In the genomic region with DNA sequence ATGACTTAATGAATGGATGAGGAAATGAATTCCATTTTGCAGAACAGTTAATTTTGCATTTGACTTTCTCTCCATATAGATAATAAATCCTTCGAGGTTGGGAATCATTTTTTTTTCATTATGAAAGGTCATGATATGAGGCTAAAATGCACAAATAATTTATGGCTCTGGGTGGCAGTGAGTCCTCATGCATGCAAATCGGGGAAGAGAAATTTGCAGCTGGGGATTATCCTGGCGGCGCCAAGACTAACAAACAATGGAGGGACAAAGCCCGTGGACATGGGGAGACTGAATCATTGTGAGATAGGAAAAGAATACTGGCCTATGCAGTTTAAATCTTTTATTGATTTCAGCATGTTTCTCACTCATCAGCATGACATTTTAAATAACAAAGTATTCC, we compare ENCODE assay signal across 16 cellular contexts.
A peak's percentile ranks its signal among the peaks of the same experiment; 100 is the strongest.
DNase-seq lines count a peak whose midpoint lies in the region; ATAC-seq, FAIRE-seq and TF ChIP-seq lines count a peak whose summit lies in the region.
"Had no signal": no experiment of that assay in that cellular context is flagged by ENCODE, and none has a peak within 500 bp of the region (broad histone marks: within the 10 kb centered on the region; RNA-seq: fewer than 3 reads in every experiment).

No MANE protein-coding gene starts in this region.

- TF ChIP-seq POLR2A in erythroblast (IDR thresholded peaks at IDR 0.05; ENCODE audit: low read length), result no peak

- TF ChIP-seq CTCF in retinal pigment epithelial cell (conservative IDR thresholded peaks at IDR 0.05; ENCODE audit: low read depth, low read length), result peak; percentile 2

- ATAC-seq in GM18858 (IDR thresholded peaks at IDR 0.05; ENCODE audit: unreplicated experiment), result no peak
- ATAC-seq: A549 had no signal

- DNase-seq in NCI-H187 (lab: John Stamatoyannopoulos, UW) (peak; percentile 10 to 65), NCI-H187 treated with DMSO at 0.1 percent for 48 hours (lab: John Stamatoyannopoulos, UW) (no peak), SHP77 treated with DMSO at 0.1 percent for 48 hours (lab: John Stamatoyannopoulos, UW) (peak; percentile 56), frontal cortex (ENCODE audit: low spot score in 2 of 2) (peak; percentile 6 to 15), retinal pigment epithelial cell (ENCODE audit: low read depth) (no peak), Kasumi-1 (lab: John Stamatoyannopoulos, UW) (no peak), erythroblast (lab: John Stamatoyannopoulos, UW) (no peak)
- DNase-seq: activated CD4-positive, alpha-beta T cell treated with anti-CD3 and anti-CD28 coated beads for 48 hours; activated naive CD4-positive, alpha-beta T cell; cortex of kidney; spleen; stimulated activated CD8-positive, alpha-beta memory T cell treated with anti-CD3 and anti-CD28 coated beads, Interleukin-4, amount 100 ng/mL, for 48 hours had no signal

- no peak overlapping the region for H3K4me3 ChIP-seq in retinal pigment epithelial cell (ENCODE audit: low read length)
- H3K4me3 ChIP-seq: A549, heart left ventricle, SK-N-MC, spleen had no signal

- peak; percentile 95 for FAIRE-seq in frontal cortex (lab: Jason Lieb, UNC)
- FAIRE-seq: A549 had no signal

Comparison
In these comparisons a context has a peak if more than half of its experiments do, and no peak if none do; other contexts are left out.
1. DNase-seq: peak in NCI-H187 (2 of 2), SHP77 treated with DMSO at 0.1 percent for 48 hours (single experiment) and frontal cortex (2 of 2); none in NCI-H187 treated with DMSO at 0.1 percent for 48 hours (single experiment), retinal pigment epithelial cell (single experiment), Kasumi-1 (0 of 2) and erythroblast (0 of 2).